Comparison of ENCODE assay signal across 22 cellular contexts in genomic region chr6:5443491-5443890, GRCh38.
"Had no signal": no experiment of that assay in that cellular context is flagged by ENCODE, and none has a peak within 500 bp of the region (broad histone marks: within the 10 kb centered on the region; RNA-seq: fewer than 3 reads in every experiment).

No MANE protein-coding gene starts in this region.

- H3K27me3 Mint-ChIP-seq: naive thymus-derived CD4-positive, alpha-beta T cell; stimulated activated naive B cell treated with anti-CD40 and anti-IgM and Interleukin-4, amounts not matched to agents 10 μg/mL and 1 μg/mL and 100 μg/mL, for 72 hours; stimulated activated naive CD8-positive, alpha-beta T cell treated with anti-CD3 and anti-CD28 coated beads, Interleukin-15, amount 100 ng/mL, for 72 hours had no signal

- H3K36me3 ChIP-seq: right atrium auricular region, sigmoid colon, transverse colon had no signal

- H3K4me3 Mint-ChIP-seq: endodermal cell; naive thymus-derived CD4-positive, alpha-beta T cell; neural crest cell; stimulated activated naive B cell treated with anti-CD40 and anti-IgM and Interleukin-4, amounts not matched to agents 10 μg/mL and 1 μg/mL and 100 μg/mL, for 72 hours; stimulated activated naive CD8-positive, alpha-beta T cell treated with anti-CD3 and anti-CD28 coated beads, Interleukin-15, amount 100 ng/mL, for 72 hours had no signal

- H3K9me3 Mint-ChIP-seq: endodermal cell; neural crest cell; stimulated activated naive B cell treated with anti-CD40 and anti-IgM and Interleukin-4, amounts not matched to agents 10 μg/mL and 1 μg/mL and 100 μg/mL, for 72 hours; stimulated activated naive CD8-positive, alpha-beta T cell treated with anti-CD3 and anti-CD28 coated beads, Interleukin-15, amount 100 ng/mL, for 72 hours had no signal

- FAIRE-seq: endothelial cell of umbilical vein had no signal

- H3K9me3 ChIP-seq: right atrium auricular region, sigmoid colon, testis, transverse colon had no signal

- H3K27ac Mint-ChIP-seq: endodermal cell; naive thymus-derived CD4-positive, alpha-beta T cell; stimulated activated naive B cell treated with anti-CD40 and anti-IgM and Interleukin-4, amounts not matched to agents 10 μg/mL and 1 μg/mL and 100 μg/mL, for 72 hours; stimulated activated naive CD8-positive, alpha-beta T cell treated with anti-CD3 and anti-CD28 coated beads, Interleukin-15, amount 100 ng/mL, for 72 hours had no signal

- H3K27ac ChIP-seq: coronary artery, right atrium auricular region, sigmoid colon, skin epidermis, testis, transverse colon had no signal

- H3K4me1 Mint-ChIP-seq: neural crest cell had no signal

- H3K27me3 ChIP-seq: right atrium auricular region, sigmoid colon, testis, transverse colon had no signal

- H3K4me1 ChIP-seq: testis had no signal

- H3K4me3 ChIP-seq: coronary artery, right atrium auricular region, sigmoid colon, skin epidermis, testis, transverse colon had no signal

- DNase-seq: effector CD4-positive, alpha-beta T cell; endodermal cell; erythroblast; foreskin melanocyte; head of caudate nucleus; hippocampal formation; kidney glomerular epithelial cell; mesendoderm; naive thymus-derived CD4-positive, alpha-beta T cell; posterior cingulate gyrus; sigmoid colon; stimulated activated CD4-positive, alpha-beta T cell treated with anti-CD3 and anti-CD28 coated beads, Interleukin-2, amount 100 ng/mL, for 24 hours; stimulated activated CD4-positive, alpha-beta T cell treated with anti-CD3 and anti-CD28 coated beads, Interleukin-4, amount 100 ng/mL, for 4 hours; stimulated activated naive B cell treated with anti-CD40 and anti-IgM and Interleukin-4, amounts not matched to agents 10 μg/mL and 1 μg/mL and 100 μg/mL, for 72 hours; stimulated activated naive CD8-positive, alpha-beta T cell treated with anti-CD3 and anti-CD28 coated beads, Interleukin-15, amount 100 ng/mL, for 72 hours; testis; transverse colon had no signal
